ENCODE assay signal across 1 cellular context in the genomic region with DNA sequence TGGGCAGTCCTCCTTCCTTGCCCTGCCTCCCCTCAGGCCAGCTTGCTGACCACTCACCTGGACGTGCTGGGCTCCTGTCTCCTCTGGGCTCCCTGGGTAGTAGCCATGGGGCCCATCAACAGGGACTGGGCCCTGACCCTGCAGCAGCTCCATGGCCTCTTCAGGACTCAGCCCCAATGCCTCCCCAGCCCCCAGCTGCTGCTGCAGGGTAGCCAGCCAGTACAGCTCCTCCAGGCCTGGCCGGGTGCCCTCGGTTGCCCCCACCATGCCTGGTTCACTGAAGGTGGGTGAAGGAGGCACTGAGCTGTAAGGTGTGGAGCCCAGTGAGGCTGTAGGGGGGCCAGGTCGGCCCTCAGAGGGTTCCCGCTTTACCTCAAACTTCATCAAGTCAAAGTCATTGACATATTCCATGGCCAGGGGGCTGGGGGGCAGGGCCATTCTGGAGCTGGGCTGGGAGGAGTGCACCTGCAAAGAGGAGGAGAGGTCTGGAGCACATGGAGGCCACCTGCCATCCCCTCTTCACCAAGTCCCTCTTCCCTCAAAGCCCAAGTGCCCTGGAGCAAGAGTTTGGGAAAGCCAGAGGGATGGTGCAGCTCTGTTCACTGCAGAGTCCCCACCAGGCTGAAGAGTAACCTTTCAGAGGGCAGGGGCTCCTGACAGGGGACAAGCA.
TF ChIP-seq lines count a peak whose summit lies in the region.

No MANE protein-coding gene starts in this region.

TF ChIP-seq in HepG2, 621 proteins besides CTCF, POLR2A, EP300 and RAD21 (continued from another document):
- TF ChIP-seq ZNF10 (CRISPR knock-in tag; IDR thresholded peaks at IDR 0.05; ENCODE audit: borderline replicate concordance, low read depth) (0 out of 2 replicates have a peak, but pooled peaks have one; percentile 32), ZNF747 (CRISPR knock-in tag; IDR thresholded peaks at IDR 0.05; ENCODE audit: borderline replicate concordance) (0 out of 2 replicates have a peak, but pooled peaks have one; percentile 5), HOXA7 (CRISPR knock-in tag; IDR thresholded peaks at IDR 0.05) (peak; percentile 20; the same call in 1 of the 2 replicates), ZNF768 (CRISPR knock-in tag; IDR thresholded peaks at IDR 0.05) (peak; percentile 56; the same call in 1 of the 2 replicates), PRMT3 (CRISPR knock-in tag; IDR thresholded peaks at IDR 0.05; ENCODE audit: borderline replicate concordance, low read depth) (no peak)
